ENCODE assay signal across 1 cellular context in genomic region chr9:16654727-16655126, GRCh38.
A peak's percentile ranks its signal among the peaks of the same experiment; 100 is the strongest.
TF ChIP-seq lines count a peak whose summit lies in the region.

No MANE protein-coding gene starts in this region.

TF ChIP-seq in neural cell, 6 proteins besides CTCF, POLR2A, EP300 and RAD21 (continued from another document):
- peak; percentile 34 for TF ChIP-seq REST (IDR thresholded peaks at IDR 0.05; ENCODE audit: borderline replicate concordance)
